Comparison of ENCODE assay signal across 10 cellular contexts in the genomic region with DNA sequence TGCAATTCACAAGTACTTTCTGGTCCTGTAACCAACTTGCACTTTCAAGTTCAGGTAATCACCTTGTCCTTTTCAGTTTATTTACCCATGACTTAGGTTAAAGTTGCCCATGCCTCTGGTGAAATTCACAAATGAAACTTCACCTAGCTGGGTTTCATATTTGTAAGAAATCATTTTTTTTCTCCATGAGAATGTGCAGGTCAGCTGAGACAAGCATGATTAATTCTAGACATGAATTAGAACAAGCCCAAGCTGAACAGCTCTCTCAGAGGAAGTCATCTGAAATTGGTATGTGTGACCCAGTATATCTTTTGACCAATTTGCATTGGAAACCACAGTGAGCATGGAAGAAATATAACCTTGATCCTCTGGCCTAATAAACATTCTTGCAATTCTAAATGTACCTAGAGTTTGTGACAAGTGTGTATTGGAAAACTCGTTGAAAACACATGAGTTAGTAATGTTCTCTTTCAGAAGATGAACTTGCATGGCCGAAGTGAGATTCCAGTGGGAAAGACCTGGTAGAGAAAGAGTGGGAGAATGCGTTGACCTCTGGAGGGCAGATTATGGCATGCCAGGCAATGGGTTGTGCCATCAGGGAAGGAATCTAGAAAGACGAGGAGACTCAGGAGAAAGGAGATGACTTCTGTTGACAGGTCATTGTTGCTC.
A peak's percentile ranks its signal among the peaks of the same experiment; 100 is the strongest.
DNase-seq lines count a peak whose midpoint lies in the region; ATAC-seq and TF ChIP-seq lines count a peak whose summit lies in the region.
"Had no signal": no experiment of that assay in that cellular context is flagged by ENCODE, and none has a peak within 500 bp of the region (broad histone marks: within the 10 kb centered on the region; RNA-seq: fewer than 3 reads in every experiment).

No MANE protein-coding gene starts in this region.

- CTCF ChIA-PET in activated naive CD4-positive, alpha-beta T cell treated with anti-CD3 and anti-CD28 coated beads, Interleukin-2, amount 10 ng/mL, durations not matched to agents 7 days and 5 days (lab: Charles Lee), result interaction anchor here (1.0 kb wide), 1 partner anchor 20 kb away, joined by 3 read pairs; no protein-coding TSS in a partner anchor

- H3K9me3 Mint-ChIP-seq in mesothelial cell of epicardium, result peaks cover 10% of the 10 kb centered on the region
- H3K9me3 Mint-ChIP-seq in activated naive CD4-positive, alpha-beta T cell treated with anti-CD3 and anti-CD28 coated beads, Interleukin-2, amount 10 ng/mL, durations not matched to agents 7 days and 5 days, result peaks cover 8% of the 10 kb centered on the region
- H3K9me3 Mint-ChIP-seq in naive thymus-derived CD8-positive, alpha-beta T cell, result peaks cover 0 to 14% (median 7%) of the 10 kb centered on the region in 9 donors

- H3K4me1 Mint-ChIP-seq in mesothelial cell of epicardium, result peaks cover 58% of the 10 kb centered on the region
- no peaks in the 10 kb centered on the region for H3K4me1 Mint-ChIP-seq in activated naive CD4-positive, alpha-beta T cell treated with anti-CD3 and anti-CD28 coated beads, Interleukin-2, amount 10 ng/mL, durations not matched to agents 7 days and 5 days
- H3K4me1 Mint-ChIP-seq in naive thymus-derived CD8-positive, alpha-beta T cell, result peaks cover 5 to 39% (median 11%) of the 10 kb centered on the region in 4 donors

- no peak overlapping the region for H3K4me3 Mint-ChIP-seq in mesothelial cell of epicardium
- H3K4me3 Mint-ChIP-seq in activated naive CD4-positive, alpha-beta T cell treated with anti-CD3 and anti-CD28 coated beads, Interleukin-2, amount 10 ng/mL, durations not matched to agents 7 days and 5 days, result no peak overlapping the region
- no peak overlapping the region for H3K4me3 Mint-ChIP-seq in naive thymus-derived CD8-positive, alpha-beta T cell
- H3K4me3 Mint-ChIP-seq: dendritic cell treated with granulocyte-macrophage colony-stimulating factor and Interleukin-4, amounts not matched to agents 40 ng/mL and 50 ng/mL, for 4 days had no signal

- POLR2A ChIA-PET in naive thymus-derived CD8-positive, alpha-beta T cell (lab: Charles Lee), result no interaction called here

- TF ChIP-seq CTCF in GM10266 (IDR thresholded peaks at IDR 0.05; ENCODE audit: control insufficient read depth, insufficient read depth, low read depth, missing control alignments) (no peak), mesothelial cell of epicardium (IDR thresholded peaks at IDR 0.05; ENCODE audit: unreplicated experiment) (no peak)

- peak overlapping the region; percentile 92 for H3K27ac Mint-ChIP-seq in mesothelial cell of epicardium
- no peak overlapping the region for H3K27ac Mint-ChIP-seq in activated naive CD4-positive, alpha-beta T cell treated with anti-CD3 and anti-CD28 coated beads, Interleukin-2, amount 10 ng/mL, durations not matched to agents 7 days and 5 days
- H3K27ac Mint-ChIP-seq in naive thymus-derived CD8-positive, alpha-beta T cell, result peak overlapping the region in 2 of 10 donors; percentile 7 to 34
- H3K27ac Mint-ChIP-seq: dendritic cell treated with granulocyte-macrophage colony-stimulating factor and Interleukin-4, amounts not matched to agents 40 ng/mL and 50 ng/mL, for 4 days had no signal

- peak; percentile 26 for DNase-seq in GM10266 (ENCODE audit: extremely low spot score)
- DNase-seq in mesothelial cell of epicardium (ENCODE audit: low spot score in 2 of 2, unreplicated experiment in 2 of 2), result no peak
- no peak for DNase-seq in NCI-H1694 (lab: John Stamatoyannopoulos, UW)
- no peak for DNase-seq in activated naive CD4-positive, alpha-beta T cell treated with anti-CD3 and anti-CD28 coated beads, Interleukin-2, amount 10 ng/mL, durations not matched to agents 7 days and 5 days
- no peak for DNase-seq in middle frontal gyrus (ENCODE audit: extremely low spot score, low spot score)
- no peak for DNase-seq in naive thymus-derived CD8-positive, alpha-beta T cell
- DNase-seq: Right ventricle myocardium superior had no signal

- peaks cover 10% of the 10 kb centered on the region for H3K36me3 Mint-ChIP-seq in mesothelial cell of epicardium
- H3K36me3 Mint-ChIP-seq in activated naive CD4-positive, alpha-beta T cell treated with anti-CD3 and anti-CD28 coated beads, Interleukin-2, amount 10 ng/mL, durations not matched to agents 7 days and 5 days, result peaks cover 10% of the 10 kb centered on the region
- peaks cover 0 to 9% (median 9%) of the 10 kb centered on the region in 3 donors for H3K36me3 Mint-ChIP-seq in naive thymus-derived CD8-positive, alpha-beta T cell

- peak; percentile 70 for ATAC-seq in GM21381 (IDR thresholded peaks at IDR 0.05; ENCODE audit: unreplicated experiment)
- peak; percentile 68 for ATAC-seq in HG03439 (IDR thresholded peaks at IDR 0.05; ENCODE audit: unreplicated experiment)
- ATAC-seq in naive thymus-derived CD8-positive, alpha-beta T cell, result no peak

- no peaks in the 10 kb centered on the region for H3K27me3 Mint-ChIP-seq in mesothelial cell of epicardium (ENCODE audit: low read depth)
- no peaks in the 10 kb centered on the region for H3K27me3 Mint-ChIP-seq in activated naive CD4-positive, alpha-beta T cell treated with anti-CD3 and anti-CD28 coated beads, Interleukin-2, amount 10 ng/mL, durations not matched to agents 7 days and 5 days
- no peaks in the 10 kb centered on the region for H3K27me3 Mint-ChIP-seq in naive thymus-derived CD8-positive, alpha-beta T cell
- H3K27me3 Mint-ChIP-seq: dendritic cell treated with granulocyte-macrophage colony-stimulating factor and Interleukin-4, amounts not matched to agents 40 ng/mL and 50 ng/mL, for 4 days had no signal

Comparison
In these comparisons a context has a peak if more than half of its experiments do, and no peak if none do; other contexts are left out.
1. ATAC-seq: peak in GM21381 (single experiment) and HG03439 (single experiment); none in naive thymus-derived CD8-positive, alpha-beta T cell (0 of 2).